12 cellular contexts compared by ENCODE assay signal in genomic region chr2:20992201-20992711, GRCh38. TPM values are rescaled to one million over a fixed set of nuclear protein-coding genes. Genes with fewer than 3 reads are reported as not detected.
DNase-seq lines count a peak whose midpoint lies in the region; ATAC-seq and TF ChIP-seq lines count a peak whose summit lies in the region.
"Had no signal": no experiment of that assay in that cellular context is flagged by ENCODE, and none has a peak within 500 bp of the region (broad histone marks: within the 10 kb centered on the region; RNA-seq: fewer than 3 reads in every experiment).

No MANE protein-coding gene starts in this region.

- H3K4me1 ChIP-seq in esophagus squamous epithelium (peaks cover 0 to 28% (median 9%) of the 10 kb centered on the region in 3 donors), trophoblast cell (ENCODE audit: control insufficient read depth in 1 of 2, insufficient read depth in 2 of 2, low read length in 2 of 2) (peaks cover 36 to 41% of the 10 kb centered on the region in 2 experiments)

- TF ChIP-seq POLR2A in esophagus squamous epithelium (IDR thresholded peaks at IDR 0.05) = no peak

- DNase-seq in BJ (ENCODE audit: low read depth) (peak; percentile 56), NCI-H226 (peak; percentile 16), esophagus squamous epithelium (lab: John Stamatoyannopoulos, UW) (no peak), trophoblast cell (peak in 1 of 2 donors; percentile 21), NAMALWA (ENCODE audit: low spot score) (no peak), activated T-cell treated with anti-CD3 and anti-CD28 coated beads for 4 hours (no peak)
- DNase-seq: cortex of kidney, NCI-H2029, OCI-M1 had no signal

- peak overlapping the region in 3 of 4 donors; percentile 5 to 70 (median 57) for H3K27ac ChIP-seq in esophagus squamous epithelium
- H3K27ac ChIP-seq in trophoblast cell (ENCODE audit: low read depth, low read length) = peak overlapping the region; percentile 97
- H3K27ac ChIP-seq: VCaP had no signal

- H3K79me2 ChIP-seq in trophoblast cell (ENCODE audit: control insufficient read depth, insufficient read depth, low read length, poor library complexity) = peaks cover 3% of the 10 kb centered on the region

- H4K8ac ChIP-seq in trophoblast cell (ENCODE audit: low read depth, low read length) = peak overlapping the region; percentile 36

- intact Hi-C loops in esophagus squamous epithelium (cut with DNase I) = no loop called here

- no peak overlapping the region for H2AFZ ChIP-seq in trophoblast cell (ENCODE audit: insufficient read depth, low read length, poor library complexity)

- ATAC-seq in GM21526 (IDR thresholded peaks at IDR 0.05; ENCODE audit: low FRiP score, unreplicated experiment) (no peak), GM21786 (IDR thresholded peaks at IDR 0.05; ENCODE audit: unreplicated experiment) (no peak)

- TF ChIP-seq CTCF in BJ (IDR thresholded peaks at IDR 0.05; ENCODE audit: insufficient read depth, low read depth, low read length) (no peak), esophagus squamous epithelium (IDR thresholded peaks at IDR 0.05) (no peak)

- POLR2A ChIA-PET in BJ (lab: Charles Lee) = no interaction called here

- H2BK5ac ChIP-seq in trophoblast cell (ENCODE audit: low read depth, low read length, poor library complexity) = peak overlapping the region; percentile 48

- H3K23ac ChIP-seq in trophoblast cell (ENCODE audit: low read length) = no peak overlapping the region

- H3K36me3 ChIP-seq in BJ (ENCODE audit: control insufficient read depth, insufficient read depth, low read length) = no peaks in the 10 kb centered on the region
- H3K36me3 ChIP-seq in esophagus squamous epithelium = no peaks in the 10 kb centered on the region
- H3K36me3 ChIP-seq in trophoblast cell (ENCODE audit: control insufficient read depth in 1 of 2, insufficient read depth in 2 of 2, low read length in 2 of 2) = no peaks in the 10 kb centered on the region

- H3K79me1 ChIP-seq in trophoblast cell (ENCODE audit: low read length) = peaks cover 40% of the 10 kb centered on the region

- H4K12ac ChIP-seq in trophoblast cell (ENCODE audit: low read depth, low read length) = no peak overlapping the region

- H3K9me3 ChIP-seq in esophagus squamous epithelium (no peaks in the 10 kb centered on the region), trophoblast cell (ENCODE audit: insufficient read depth, low read depth, low read length) (peaks cover 2% of the 10 kb centered on the region)

- CTCF ChIA-PET in BJ (lab: Yijun Ruan, JAX) = no interaction called here

- no peak overlapping the region for H3K14ac ChIP-seq in trophoblast cell (ENCODE audit: low read length)

- H4K91ac ChIP-seq in trophoblast cell (ENCODE audit: low read depth, low read length) = peak overlapping the region; percentile 90

- peak overlapping the region; percentile 19 for H3K18ac ChIP-seq in trophoblast cell (ENCODE audit: low read length)

- no peak overlapping the region for H2AK5ac ChIP-seq in trophoblast cell (ENCODE audit: low read length)

- WGBS in esophagus squamous epithelium, 2 donors = 39 to 45% methylated on average over 6 to 8 of the region's 8 CpGs
- WGBS in trophoblast cell (ENCODE audit: extremely low coverage, insufficient coverage, insufficient read length) = no CpG with 5 or more reads among the region's 8 CpGs

- no peak overlapping the region for H3K4ac ChIP-seq in trophoblast cell (ENCODE audit: low read depth, low read length)

- H3K9ac ChIP-seq in trophoblast cell (ENCODE audit: low read length) = no peak overlapping the region

- H2BK120ac ChIP-seq in trophoblast cell (ENCODE audit: insufficient read depth, low read length, poor library complexity) = no peak overlapping the region

- H3K27me3 ChIP-seq in BJ (ENCODE audit: control insufficient read depth, insufficient read depth, low read length) (no peaks in the 10 kb centered on the region; the same call in 1 of the 2 replicates), esophagus squamous epithelium (peaks cover 0 to 5% (median 0%) of the 10 kb centered on the region in 4 donors), trophoblast cell (ENCODE audit: insufficient read depth, low read length) (no peaks in the 10 kb centered on the region)

- peak overlapping the region; percentile 81 for H2BK12ac ChIP-seq in trophoblast cell (ENCODE audit: low read length)

- no peak overlapping the region for H3K4me3 ChIP-seq in BJ (ENCODE audit: low read depth, low read length)
- H3K4me3 ChIP-seq in esophagus squamous epithelium = no peak overlapping the region
- H3K4me3 ChIP-seq in trophoblast cell (ENCODE audit: low read depth, low read length) = no peak overlapping the region

- H3K4me2 ChIP-seq in trophoblast cell (ENCODE audit: low read length) = no peak overlapping the region

RNA-seq across cellular contexts. Expression of gene APOB, which starts 51.6 kb away (rescaled TPM):
- 0.04 TPM in 2 replicates for polyA plus RNA-seq in BJ (2011; rRNA removed)
- polyA minus RNA-seq in BJ (2011; rRNA and poly(A)+ RNA removed) = 0.05 and 0.33 TPM in 2 replicates
- total RNA-seq in esophagus squamous epithelium = under 1 TPM in 3 of 4 donors, not detected in 1; 0.04 to 0.62 (median 0.19) TPM
- polyA plus RNA-seq in trophoblast cell (2013) = 0.01 and 0.03 TPM in 2 replicates

Comparison
In these comparisons a context has a peak if more than half of its experiments do, and no peak if none do; other contexts are left out.
1. DNase-seq: peak in BJ (single experiment) and NCI-H226 (single experiment); none in esophagus squamous epithelium (single experiment), NAMALWA (single experiment) and activated T-cell treated with anti-CD3 and anti-CD28 coated beads for 4 hours (single experiment).